ENCODE assay signal across 20 cellular contexts in genomic region chr17:3897731-3898130, GRCh38. TPM values are rescaled to one million over a fixed set of nuclear protein-coding genes. Genes with fewer than 3 reads are reported as not detected.
"Had no signal": no experiment of that assay in that cellular context is flagged by ENCODE, and none has a peak within 500 bp of the region (broad histone marks: within the 10 kb centered on the region; RNA-seq: fewer than 3 reads in every experiment).

No MANE protein-coding gene starts in this region.

- H3K9me3 ChIP-seq: MG63, SK-N-SH had no signal

- H3K27me3 ChIP-seq: MG63 had no signal

- H3K4me3 ChIP-seq: MG63 had no signal

- ATAC-seq: Panc1, PC-3 had no signal

- H3K4me2 ChIP-seq: SK-N-SH had no signal

- DNase-seq: Karpas-422, KG1, MG63, NCI-H1092, NCI-H1436, NCI-H187, NCI-H2029, NCI-H2081 treated with DMSO at 0.1 percent for 48 hours, NCI-H2171, NCI-H226, NCI-H446, NCI-H510A, NCI-H524 treated with DMSO at 0.1 percent for 48 hours, NCI-H69, NCI-H774, PC-3, SHP77, SK-N-SH, SW 1271 had no signal

- H3K9ac ChIP-seq: SK-N-SH had no signal

- H3K36me3 ChIP-seq: MG63 had no signal

RNA-seq across cellular contexts. Expression of gene P2RX1, which starts 18.5 kb away (rescaled TPM):
- polyA plus RNA-seq: SK-N-SH had no signal
